1 cellular context compared by ENCODE assay signal in the genomic region with DNA sequence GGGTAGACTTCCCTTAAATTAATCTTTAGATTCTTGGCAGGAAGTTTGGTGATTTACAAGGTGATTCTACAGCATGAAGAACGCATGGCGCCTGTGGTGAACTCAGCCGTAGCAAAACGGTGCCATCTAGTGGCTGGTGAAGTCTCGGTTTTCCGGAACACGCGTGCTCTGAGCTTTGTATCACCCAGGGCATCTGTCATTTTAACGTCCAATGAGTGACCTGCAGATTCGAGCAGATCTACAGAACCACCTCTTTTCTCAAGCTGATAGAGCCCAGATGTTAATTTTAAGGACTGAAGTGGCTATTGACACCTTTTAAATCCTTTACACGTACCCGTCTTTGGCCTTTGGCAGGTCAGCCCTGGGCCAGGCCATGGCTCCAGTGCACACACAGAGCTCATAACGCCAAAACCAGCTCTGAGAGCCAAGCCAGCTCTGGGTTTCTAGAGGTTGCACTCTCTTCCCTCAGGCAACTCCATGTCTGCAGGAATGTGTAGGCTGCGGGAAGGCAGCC.
A peak's percentile ranks its signal among the peaks of the same experiment; 100 is the strongest.
TF ChIP-seq lines count a peak whose summit lies in the region.
"Not testable (repeated sequence)": the region's sequence is repeated elsewhere in the genome, so short reads cannot be mapped to it uniquely, and the experiment has no call there.

No MANE protein-coding gene starts in this region.

TF ChIP-seq in K562, 482 proteins besides CTCF, POLR2A, EP300 and RAD21:
- TF ChIP-seq, protein P1, sequence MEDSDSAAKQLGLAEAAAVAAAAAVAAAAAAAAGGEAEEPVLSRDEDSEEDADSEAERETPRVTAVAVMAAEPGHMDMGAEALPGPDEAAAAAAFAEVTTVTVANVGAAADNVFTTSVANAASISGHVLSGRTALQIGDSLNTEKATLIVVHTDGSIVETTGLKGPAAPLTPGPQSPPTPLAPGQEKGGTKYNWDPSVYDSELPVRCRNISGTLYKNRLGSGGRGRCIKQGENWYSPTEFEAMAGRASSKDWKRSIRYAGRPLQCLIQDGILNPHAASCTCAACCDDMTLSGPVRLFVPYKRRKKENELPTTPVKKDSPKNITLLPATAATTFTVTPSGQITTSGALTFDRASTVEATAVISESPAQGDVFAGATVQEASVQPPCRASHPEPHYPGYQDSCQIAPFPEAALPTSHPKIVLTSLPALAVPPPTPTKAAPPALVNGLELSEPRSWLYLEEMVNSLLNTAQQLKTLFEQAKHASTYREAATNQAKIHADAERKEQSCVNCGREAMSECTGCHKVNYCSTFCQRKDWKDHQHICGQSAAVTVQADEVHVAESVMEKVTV (CRISPR knock-in tag; IDR thresholded peaks at IDR 0.05): 0 out of 2 replicates have a peak, but pooled peaks have one; percentile 19
- TF ChIP-seq MYC (IDR thresholded peaks at IDR 0.05; ENCODE audit: low read depth, low read length) (peak; percentile 43; the same call in 1 of the 2 replicates), SMC3 (conservative IDR thresholded peaks at IDR 0.05; ENCODE audit: insufficient read depth, low read depth, low read length) (peak; percentile 54), JUND (IDR thresholded peaks at IDR 0.05; ENCODE audit: borderline replicate concordance, low read depth, low read length) (peak; percentile 14; the same call in 1 of the 2 replicates)
- TF ChIP-seq MYC (CRISPR knock-in tag; IDR thresholded peaks at IDR 0.05; ENCODE audit: borderline replicate concordance, low read depth); JUND (tag; IDR thresholded peaks at IDR 0.05; ENCODE audit: borderline replicate concordance, low read depth, low read length): not testable (repeated sequence)
TF ChIP-seq in K562: peak in this region for 4; not testable (repeated sequence) for 478.
